ENCODE assay signal across 17 cellular contexts in the genomic region with DNA sequence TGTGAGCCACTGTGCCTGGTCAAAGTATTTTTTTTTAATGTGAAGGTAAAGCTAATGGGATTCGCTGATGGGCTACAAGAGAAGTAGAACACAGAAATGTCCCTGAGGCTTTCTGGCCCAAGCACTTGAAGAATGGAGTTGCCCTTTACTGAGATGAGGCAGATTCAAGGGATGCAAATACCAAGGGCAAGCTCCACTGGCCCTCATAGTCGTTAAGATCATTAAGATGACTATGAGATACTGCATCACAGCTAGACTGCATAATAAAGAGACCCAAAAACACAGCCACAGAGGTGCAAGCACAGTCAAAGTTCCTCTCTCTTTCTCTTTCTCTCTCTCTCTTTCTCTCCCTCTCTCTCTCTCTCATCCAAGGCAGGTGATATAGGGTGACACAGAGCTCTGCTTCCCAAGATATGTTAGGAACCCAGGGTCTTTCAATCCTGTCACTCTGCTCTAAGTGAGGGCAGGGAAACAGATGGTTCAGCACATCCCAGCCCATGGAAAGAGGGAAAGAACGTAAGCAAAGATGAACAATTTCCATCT.
A peak's percentile ranks its signal among the peaks of the same experiment; 100 is the strongest.
DNase-seq lines count a peak whose midpoint lies in the region; ATAC-seq, FAIRE-seq and TF ChIP-seq lines count a peak whose summit lies in the region.
"Had no signal": no experiment of that assay in that cellular context is flagged by ENCODE, and none has a peak within 500 bp of the region (broad histone marks: within the 10 kb centered on the region; RNA-seq: fewer than 3 reads in every experiment).

No MANE protein-coding gene starts in this region.

- no peak overlapping the region for H3K4me3 ChIP-seq in mesendoderm (ENCODE audit: low read length)
- H3K4me3 ChIP-seq: HAP-1 had no signal

- H3K18ac ChIP-seq in mesendoderm (ENCODE audit: low read length), result no peak overlapping the region

- H4K5ac ChIP-seq in mesendoderm (ENCODE audit: low read length), result no peak overlapping the region

- no peaks in the 10 kb centered on the region for H3K36me3 Mint-ChIP-seq in natural killer cell
- H3K36me3 Mint-ChIP-seq in natural killer cell treated with Interleukin-12 subunit alpha and Interleukin-12 subunit beta and Interleukin-15 and Interleukin-18, amount 100 ng/mL, for 72 hours, result no peaks in the 10 kb centered on the region

- H3K4ac ChIP-seq in mesendoderm (ENCODE audit: low read depth, low read length), result no peak overlapping the region

- no peak overlapping the region for H2BK15ac ChIP-seq in mesendoderm (replicated peaks; ENCODE audit: low read depth)

- no peak overlapping the region for H2AK5ac ChIP-seq in mesendoderm (ENCODE audit: low read length)

- no peak for DNase-seq in natural killer cell
- DNase-seq in natural killer cell treated with Interleukin-12 subunit alpha and Interleukin-12 subunit beta and Interleukin-15 and Interleukin-18, amount 100 ng/mL, for 72 hours (ENCODE audit: low spot score), result no peak
- DNase-seq in GM12891 (ENCODE audit: insufficient read length, low spot score), result no peak
- peak; percentile 13 for DNase-seq in mesendoderm
- no peak for DNase-seq in stimulated activated CD8-positive, alpha-beta memory T cell treated with anti-CD3 and anti-CD28 coated beads, Interleukin-4, amount 100 ng/mL, for 48 hours
- DNase-seq in GM03348 (ENCODE audit: low spot score), result no peak
- DNase-seq: ACHN; C1 segment of cervical spinal cord; CD4-positive, alpha-beta T cell; COR-L47; GF-D8; HFFc6 had no signal

- no peaks in the 10 kb centered on the region for H3K9me3 Mint-ChIP-seq in natural killer cell
- no peaks in the 10 kb centered on the region for H3K9me3 Mint-ChIP-seq in natural killer cell treated with Interleukin-12 subunit alpha and Interleukin-12 subunit beta and Interleukin-15 and Interleukin-18, amount 100 ng/mL, for 72 hours

- no peak overlapping the region for H3K9ac ChIP-seq in mesendoderm (ENCODE audit: low read length)

- no peak overlapping the region for H2BK120ac ChIP-seq in mesendoderm (ENCODE audit: low read depth, low read length)

- no CpG with 5 or more reads among the region's 3 CpGs for WGBS in mesendoderm (ENCODE audit: extremely low coverage, insufficient coverage, low lambda C conversion rate)

- no peak for TF ChIP-seq CTCF in natural killer cell (IDR thresholded peaks at IDR 0.05)

- no peak overlapping the region for H3K4me3 Mint-ChIP-seq in natural killer cell
- no peak overlapping the region for H3K4me3 Mint-ChIP-seq in natural killer cell treated with Interleukin-12 subunit alpha and Interleukin-12 subunit beta and Interleukin-15 and Interleukin-18, amount 100 ng/mL, for 72 hours
- H3K4me3 Mint-ChIP-seq: CD4-positive, alpha-beta T cell; HFFc6 had no signal

- H3K79me2 ChIP-seq in mesendoderm (ENCODE audit: control insufficient read depth, insufficient read depth, low read length), result no peaks in the 10 kb centered on the region

- H3K4me1 ChIP-seq in mesendoderm (ENCODE audit: control insufficient read depth, low read depth, low read length), result no peaks in the 10 kb centered on the region
- H3K4me1 ChIP-seq: HAP-1 had no signal

- peaks cover 86 to 90% of the 10 kb centered on the region in 2 donors for H3K4me1 Mint-ChIP-seq in natural killer cell
- H3K4me1 Mint-ChIP-seq in natural killer cell treated with Interleukin-12 subunit alpha and Interleukin-12 subunit beta and Interleukin-15 and Interleukin-18, amount 100 ng/mL, for 72 hours (ENCODE audit: low read depth in 2 of 2), result peaks cover 72 to 74% of the 10 kb centered on the region in 2 donors

- no peak overlapping the region for H2BK5ac ChIP-seq in mesendoderm (ENCODE audit: low read length)

- no peaks in the 10 kb centered on the region for H3K36me3 ChIP-seq in mesendoderm (ENCODE audit: control insufficient read depth, insufficient read depth, low read length)
- H3K36me3 ChIP-seq: HAP-1 had no signal

- no peak overlapping the region for H3K56ac ChIP-seq in mesendoderm (ENCODE audit: low read length)

- peaks cover 2% of the 10 kb centered on the region for H3K79me1 ChIP-seq in mesendoderm (ENCODE audit: low read length)

- H3K23ac ChIP-seq in mesendoderm (ENCODE audit: low read length), result no peak overlapping the region

- peak; percentile 62 for FAIRE-seq in GM12891 (lab: Jason Lieb, UNC)
- FAIRE-seq: H1, HepG2, HTR-8/SVneo had no signal

- TF ChIP-seq POLR2A in GM12891 (IDR thresholded peaks at IDR 0.05; ENCODE audit: low read depth, low read length), result no peak

- H3K27me3 ChIP-seq in mesendoderm (ENCODE audit: insufficient read depth, low read length, poor library complexity), result no peaks in the 10 kb centered on the region

- intact Hi-C loops in natural killer cell (cut with micrococcal nuclease), result no loop called here

- peak overlapping the region; percentile 57 to 64 for H3K27ac Mint-ChIP-seq in natural killer cell
- peak overlapping the region in 1 of 2 donors; percentile 92 for H3K27ac Mint-ChIP-seq in natural killer cell treated with Interleukin-12 subunit alpha and Interleukin-12 subunit beta and Interleukin-15 and Interleukin-18, amount 100 ng/mL, for 72 hours
- H3K27ac Mint-ChIP-seq: CD4-positive, alpha-beta T cell; HFFc6 had no signal

- H3K27me3 Mint-ChIP-seq in natural killer cell (ENCODE audit: low read depth in 2 of 2), result no peaks in the 10 kb centered on the region
- H3K27me3 Mint-ChIP-seq in natural killer cell treated with Interleukin-12 subunit alpha and Interleukin-12 subunit beta and Interleukin-15 and Interleukin-18, amount 100 ng/mL, for 72 hours, result no peaks in the 10 kb centered on the region
- H3K27me3 Mint-ChIP-seq: CD4-positive, alpha-beta T cell had no signal

- no peak overlapping the region for H3K4me2 ChIP-seq in mesendoderm (ENCODE audit: low read length)

- no peak overlapping the region for H3K27ac ChIP-seq in mesendoderm (ENCODE audit: low read depth, low read length)

- ATAC-seq in natural killer cell (no peak), HG02571 (IDR thresholded peaks at IDR 0.05; ENCODE audit: unreplicated experiment) (no peak)
- ATAC-seq in natural killer cell treated with Interleukin-12 subunit alpha and Interleukin-12 subunit beta and Interleukin-15 and Interleukin-18, amount 100 ng/mL, for 72 hours, result no peak
- ATAC-seq: HepG2 had no signal

- H4K8ac ChIP-seq in mesendoderm (ENCODE audit: low read depth, low read length), result no peak overlapping the region

TF ChIP-seq in GM12891, 5 proteins besides CTCF, POLR2A, EP300 and RAD21:
- TF ChIP-seq SPI1 (IDR thresholded peaks at IDR 0.05; ENCODE audit: low read depth, low read length), result no peak
- TF ChIP-seq POLR2AphosphoS5 (IDR thresholded peaks at IDR 0.05; ENCODE audit: low read depth, low read length), result no peak
- TF ChIP-seq PAX5 (IDR thresholded peaks at IDR 0.05; ENCODE audit: insufficient read depth, low read length, severe bottlenecking), result no peak
- TF ChIP-seq TAF1 (IDR thresholded peaks at IDR 0.05; ENCODE audit: low read depth, low read length), result no peak
